Comparison of ENCODE assay signal across 10 cellular contexts in the genomic region with DNA sequence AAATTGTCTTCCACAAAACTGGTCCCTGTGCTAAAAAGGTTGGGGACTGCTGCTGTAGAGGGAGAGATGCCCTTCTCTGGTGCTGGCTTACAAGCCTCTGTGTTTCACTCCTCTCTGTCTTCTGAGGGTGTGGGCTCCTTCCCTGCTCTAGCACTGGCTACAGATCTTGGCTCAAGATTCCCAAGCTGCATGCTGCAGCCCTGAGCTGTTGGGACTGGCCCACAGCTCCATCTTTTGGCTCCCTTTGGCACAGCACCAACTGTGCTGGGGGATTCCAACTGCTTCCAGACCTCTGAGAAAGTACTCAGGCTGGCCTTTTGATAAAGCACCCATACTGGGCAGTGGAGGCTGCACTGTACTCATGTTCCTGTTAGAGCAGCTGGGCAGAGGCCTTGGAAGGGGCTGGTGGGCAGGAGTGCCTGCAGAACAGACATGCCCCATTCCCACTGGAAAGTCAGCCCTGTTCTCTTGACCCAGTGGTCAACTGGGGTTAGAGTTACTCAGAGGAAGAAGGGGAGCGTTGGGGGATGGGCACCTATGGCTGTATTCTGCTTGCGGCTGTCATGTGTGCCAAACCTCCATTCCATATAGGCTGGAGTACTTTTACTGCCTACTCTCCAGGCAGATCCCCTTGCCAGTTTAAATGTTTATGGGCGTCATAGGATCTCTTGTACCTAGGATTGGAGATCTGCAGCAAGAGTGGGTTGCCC. TPM values are rescaled to one million over a fixed set of nuclear protein-coding genes. Genes with fewer than 3 reads are reported as not detected.
DNase-seq lines count a peak whose midpoint lies in the region; ATAC-seq, FAIRE-seq and TF ChIP-seq lines count a peak whose summit lies in the region.
"Had no signal": no experiment of that assay in that cellular context is flagged by ENCODE, and none has a peak within 500 bp of the region (broad histone marks: within the 10 kb centered on the region; RNA-seq: fewer than 3 reads in every experiment).

No MANE protein-coding gene starts in this region.

- H3K4me1 Mint-ChIP-seq in activated T-cell treated with anti-CD3 and anti-CD28 coated beads, Interleukin-2, amount 50 U/mL, for 72 hours (ENCODE audit: low read depth) = peaks cover 8% of the 10 kb centered on the region

- H3K4me1 ChIP-seq in RWPE2 (ENCODE audit: insufficient read depth, poor library complexity, severe bottlenecking) (no peaks in the 10 kb centered on the region), small intestine (ENCODE audit: control insufficient read depth in 2 of 2, insufficient read depth in 1 of 2, low read depth in 1 of 2, low read length in 1 of 2) (no peaks in the 10 kb centered on the region), vagina (no peaks in the 10 kb centered on the region)

- no peak overlapping the region for H3K27ac ChIP-seq in RWPE2 (ENCODE audit: poor library complexity, severe bottlenecking)
- H3K27ac ChIP-seq in small intestine (ENCODE audit: low read depth in 1 of 2, low read length in 1 of 2) = no peak overlapping the region
- no peak overlapping the region for H3K27ac ChIP-seq in vagina
- H3K27ac ChIP-seq: KMS-11 had no signal

- H3K4me3 ChIP-seq in RWPE2 (ENCODE audit: severe bottlenecking) = no peak overlapping the region
- H3K4me3 ChIP-seq in fibroblast of the aortic adventitia (ENCODE audit: low read depth, low read length) = no peak overlapping the region
- H3K4me3 ChIP-seq in small intestine (ENCODE audit: low read depth in 1 of 2, low read length in 2 of 2) = no peak overlapping the region
- no peak overlapping the region for H3K4me3 ChIP-seq in vagina

- H3K9me3 Mint-ChIP-seq in activated T-cell treated with anti-CD3 and anti-CD28 coated beads, Interleukin-2, amount 50 U/mL, for 72 hours = peaks cover 7% of the 10 kb centered on the region in 2 donors

- H3K4me3 Mint-ChIP-seq in activated T-cell treated with anti-CD3 and anti-CD28 coated beads, Interleukin-2, amount 50 U/mL, for 72 hours = no peak overlapping the region

- no peak for TF ChIP-seq POLR2A in vagina (IDR thresholded peaks at IDR 0.05)

- H3K36me3 Mint-ChIP-seq in activated T-cell treated with anti-CD3 and anti-CD28 coated beads, Interleukin-2, amount 50 U/mL, for 72 hours (ENCODE audit: insufficient read depth in 2 of 2) = peaks cover 18 to 27% of the 10 kb centered on the region in 2 donors

- no peaks in the 10 kb centered on the region for H3K27me3 ChIP-seq in RWPE2 (ENCODE audit: insufficient read depth, poor library complexity, severe bottlenecking)
- H3K27me3 ChIP-seq in small intestine (ENCODE audit: control insufficient read depth in 2 of 2, insufficient read depth in 2 of 2, low read length in 2 of 2) = no peaks in the 10 kb centered on the region
- H3K27me3 ChIP-seq in vagina = no peaks in the 10 kb centered on the region

- peak; percentile 50; the same call in 2 of the 3 replicates for ATAC-seq in RWPE2 (ENCODE audit: low read depth)
- ATAC-seq in GM21381 (IDR thresholded peaks at IDR 0.05; ENCODE audit: unreplicated experiment) = no peak
- no peak for ATAC-seq in activated T-cell treated with anti-CD3 and anti-CD28 coated beads, Interleukin-2, amount 50 U/mL, for 72 hours (replicated peaks in 1 of 2)

- TF ChIP-seq CTCF in RWPE2 (IDR thresholded peaks at IDR 0.05; ENCODE audit: poor library complexity, severe bottlenecking) (peak; percentile 37), fibroblast of the aortic adventitia (IDR thresholded peaks at IDR 0.05; ENCODE audit: insufficient read depth, low read length) (no peak), vagina (IDR thresholded peaks at IDR 0.05) (no peak)

- DNase-seq in NCI-H748 (lab: John Stamatoyannopoulos, UW; ENCODE audit: unreplicated experiment) (peak; percentile 11), NCI-H748 treated with DMSO at 0.1 percent for 48 hours (lab: John Stamatoyannopoulos, UW) (no peak), RWPE2 (ENCODE audit: low spot score) (no peak), fibroblast of the aortic adventitia (ENCODE audit: low read depth) (peak; percentile 71), small intestine (peak; percentile 25), vagina (ENCODE audit: extremely low spot score in 2 of 2) (no peak)
- DNase-seq in activated T-cell treated with anti-CD3 and anti-CD28 coated beads, Interleukin-2, amount 50 U/mL, for 72 hours = no peak
- DNase-seq: activated CD4-positive, alpha-beta T cell treated with anti-CD3 and anti-CD28 coated beads for 4 hours had no signal

- H3K9me3 ChIP-seq in RWPE2 (ENCODE audit: severe bottlenecking) = no peaks in the 10 kb centered on the region
- H3K9me3 ChIP-seq in small intestine (ENCODE audit: control insufficient read depth, low read depth) = no peaks in the 10 kb centered on the region
- H3K9me3 ChIP-seq in vagina = peaks cover 11% of the 10 kb centered on the region

- no peak for FAIRE-seq in small intestine (lab: Jason Lieb, UNC)

- intact Hi-C loops in vagina (cut with DNase I) = no loop called here

- H3K27ac Mint-ChIP-seq in activated T-cell treated with anti-CD3 and anti-CD28 coated beads, Interleukin-2, amount 50 U/mL, for 72 hours = no peak overlapping the region

- no peaks in the 10 kb centered on the region for H3K27me3 Mint-ChIP-seq in activated T-cell treated with anti-CD3 and anti-CD28 coated beads, Interleukin-2, amount 50 U/mL, for 72 hours (ENCODE audit: low read depth)

- WGBS in small intestine, 3 donors = 95 to 97% (median 96%) methylated on average over 3 of the region's 3 CpGs

- H3K36me3 ChIP-seq in RWPE2 (ENCODE audit: low read depth) = no peaks in the 10 kb centered on the region
- H3K36me3 ChIP-seq in small intestine (ENCODE audit: control insufficient read depth in 2 of 2, insufficient read depth in 2 of 2, low read length in 2 of 2) = peaks cover 0 to 7% of the 10 kb centered on the region in 2 donors
- H3K36me3 ChIP-seq in vagina = peaks cover 0 to 8% of the 10 kb centered on the region in 2 donors

RNA-seq across cellular contexts. Expression of a gene that starts 55.7 kb away (rescaled TPM):
- total RNA-seq in fibroblast of the aortic adventitia (ENCODE audit: low replicate concordance) (30.9 and 50.5 TPM in 2 replicates), vagina (47.6 TPM)
- 10 to 100 TPM; 26.2 to 55.5 (median 38.4) TPM for polyA plus RNA-seq in small intestine
- 10 to 100 TPM; 27.3 to 37.8 TPM for total RNA-seq in activated T-cell treated with anti-CD3 and anti-CD28 coated beads, Interleukin-2, amount 50 U/mL, for 72 hours

Comparison
In these comparisons a context has a peak if more than half of its experiments do, and no peak if none do; other contexts are left out.
1. DNase-seq: peak in NCI-H748 (single experiment), fibroblast of the aortic adventitia (single experiment) and small intestine (single experiment); none in NCI-H748 treated with DMSO at 0.1 percent for 48 hours (single experiment), RWPE2 (single experiment), activated T-cell treated with anti-CD3 and anti-CD28 coated beads, Interleukin-2, amount 50 U/mL, for 72 hours (0 of 2) and vagina (0 of 2).